4 cellular contexts compared by ENCODE assay signal in genomic region chr12:57491393-57492280, GRCh38.
TF ChIP-seq lines count a peak whose summit lies in the region.

No MANE protein-coding gene starts in this region.

TF ChIP-seq in SK-N-SH, 30 proteins besides CTCF, POLR2A, EP300 and RAD21:
- TF ChIP-seq ELF1 (IDR thresholded peaks at IDR 0.05) (no peak), POLR2AphosphoS5 (IDR thresholded peaks at IDR 0.05; ENCODE audit: low read depth, low read length) (no peak), YY1 (IDR thresholded peaks at IDR 0.05; ENCODE audit: low read depth) (no peak)

TF ChIP-seq in SK-N-SH treated with all-trans-retinoic acid at 6 μM for 48 hours, 23 proteins besides CTCF, POLR2A, EP300 and RAD21:
- TF ChIP-seq TCF4 (CRISPR knock-in tag; IDR thresholded peaks at IDR 0.05; ENCODE audit: borderline replicate concordance) (no peak), TOX (CRISPR knock-in tag; IDR thresholded peaks at IDR 0.05; ENCODE audit: borderline replicate concordance) (no peak), ZFP30 (CRISPR knock-in tag; IDR thresholded peaks at IDR 0.05) (no peak), ZNF70 (CRISPR knock-in tag; IDR thresholded peaks at IDR 0.05) (no peak)
TF ChIP-seq in SK-N-SH treated with all-trans-retinoic acid at 6 μM for 48 hours: peak in this region for 0.

TF ChIP-seq in IMR-90, 13 proteins besides CTCF, POLR2A, EP300 and RAD21:
- TF ChIP-seq MXI1 (IDR thresholded peaks at IDR 0.05; ENCODE audit: borderline replicate concordance, low read depth, low read length) (no peak), USF2 (IDR thresholded peaks at IDR 0.05; ENCODE audit: low read depth, low read length) (no peak), RCOR1 (IDR thresholded peaks at IDR 0.05; ENCODE audit: insufficient replicate concordance, low read length) (no peak), RFX5 (IDR thresholded peaks at IDR 0.05; ENCODE audit: low read depth, low read length) (no peak), CHD1 (IDR thresholded peaks at IDR 0.05; ENCODE audit: low read depth, low read length) (no peak), CEBPB (IDR thresholded peaks at IDR 0.05; ENCODE audit: low read depth, low read length) (no peak), FOS (IDR thresholded peaks at IDR 0.05; ENCODE audit: low read depth, low read length) (no peak), NFE2L2 (IDR thresholded peaks at IDR 0.05; ENCODE audit: low read depth, low read length) (no peak), MAZ (IDR thresholded peaks at IDR 0.05; ENCODE audit: borderline replicate concordance, low read depth, low read length) (no peak), MAFK (IDR thresholded peaks at IDR 0.05; ENCODE audit: low read depth, low read length) (no peak), SMC3 (IDR thresholded peaks at IDR 0.05; ENCODE audit: low read depth, low read length) (no peak), BHLHE40 (IDR thresholded peaks at IDR 0.05; ENCODE audit: low read depth, low read length) (no peak)
- TF ChIP-seq, protein P1, sequence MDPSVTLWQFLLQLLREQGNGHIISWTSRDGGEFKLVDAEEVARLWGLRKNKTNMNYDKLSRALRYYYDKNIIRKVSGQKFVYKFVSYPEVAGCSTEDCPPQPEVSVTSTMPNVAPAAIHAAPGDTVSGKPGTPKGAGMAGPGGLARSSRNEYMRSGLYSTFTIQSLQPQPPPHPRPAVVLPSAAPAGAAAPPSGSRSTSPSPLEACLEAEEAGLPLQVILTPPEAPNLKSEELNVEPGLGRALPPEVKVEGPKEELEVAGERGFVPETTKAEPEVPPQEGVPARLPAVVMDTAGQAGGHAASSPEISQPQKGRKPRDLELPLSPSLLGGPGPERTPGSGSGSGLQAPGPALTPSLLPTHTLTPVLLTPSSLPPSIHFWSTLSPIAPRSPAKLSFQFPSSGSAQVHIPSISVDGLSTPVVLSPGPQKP (IDR thresholded peaks at IDR 0.05; ENCODE audit: borderline replicate concordance, low read depth, low read length), result no peak

TF ChIP-seq in neural cell, 6 proteins besides CTCF, POLR2A, EP300 and RAD21:
- TF ChIP-seq MXI1 (conservative IDR thresholded peaks at IDR 0.05; ENCODE audit: poor library complexity, severe bottlenecking), result no peak
- TF ChIP-seq POLR2AphosphoS5 (IDR thresholded peaks at IDR 0.05), result no peak
- TF ChIP-seq SMC3 (conservative IDR thresholded peaks at IDR 0.05; ENCODE audit: poor library complexity), result no peak
- TF ChIP-seq, protein P2, sequence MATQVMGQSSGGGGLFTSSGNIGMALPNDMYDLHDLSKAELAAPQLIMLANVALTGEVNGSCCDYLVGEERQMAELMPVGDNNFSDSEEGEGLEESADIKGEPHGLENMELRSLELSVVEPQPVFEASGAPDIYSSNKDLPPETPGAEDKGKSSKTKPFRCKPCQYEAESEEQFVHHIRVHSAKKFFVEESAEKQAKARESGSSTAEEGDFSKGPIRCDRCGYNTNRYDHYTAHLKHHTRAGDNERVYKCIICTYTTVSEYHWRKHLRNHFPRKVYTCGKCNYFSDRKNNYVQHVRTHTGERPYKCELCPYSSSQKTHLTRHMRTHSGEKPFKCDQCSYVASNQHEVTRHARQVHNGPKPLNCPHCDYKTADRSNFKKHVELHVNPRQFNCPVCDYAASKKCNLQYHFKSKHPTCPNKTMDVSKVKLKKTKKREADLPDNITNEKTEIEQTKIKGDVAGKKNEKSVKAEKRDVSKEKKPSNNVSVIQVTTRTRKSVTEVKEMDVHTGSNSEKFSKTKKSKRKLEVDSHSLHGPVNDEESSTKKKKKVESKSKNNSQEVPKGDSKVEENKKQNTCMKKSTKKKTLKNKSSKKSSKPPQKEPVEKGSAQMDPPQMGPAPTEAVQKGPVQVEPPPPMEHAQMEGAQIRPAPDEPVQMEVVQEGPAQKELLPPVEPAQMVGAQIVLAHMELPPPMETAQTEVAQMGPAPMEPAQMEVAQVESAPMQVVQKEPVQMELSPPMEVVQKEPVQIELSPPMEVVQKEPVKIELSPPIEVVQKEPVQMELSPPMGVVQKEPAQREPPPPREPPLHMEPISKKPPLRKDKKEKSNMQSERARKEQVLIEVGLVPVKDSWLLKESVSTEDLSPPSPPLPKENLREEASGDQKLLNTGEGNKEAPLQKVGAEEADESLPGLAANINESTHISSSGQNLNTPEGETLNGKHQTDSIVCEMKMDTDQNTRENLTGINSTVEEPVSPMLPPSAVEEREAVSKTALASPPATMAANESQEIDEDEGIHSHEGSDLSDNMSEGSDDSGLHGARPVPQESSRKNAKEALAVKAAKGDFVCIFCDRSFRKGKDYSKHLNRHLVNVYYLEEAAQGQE (IDR thresholded peaks at IDR 0.05; ENCODE audit: borderline replicate concordance), result no peak
- no peak for TF ChIP-seq TAF1 (IDR thresholded peaks at IDR 0.05; ENCODE audit: low read depth)
- TF ChIP-seq EZH2 (IDR thresholded peaks at IDR 0.05; ENCODE audit: borderline replicate concordance, insufficient read depth, low read length, poor library complexity, severe bottlenecking), result no peak
